8 cellular contexts compared by ENCODE assay signal in the genomic region with DNA sequence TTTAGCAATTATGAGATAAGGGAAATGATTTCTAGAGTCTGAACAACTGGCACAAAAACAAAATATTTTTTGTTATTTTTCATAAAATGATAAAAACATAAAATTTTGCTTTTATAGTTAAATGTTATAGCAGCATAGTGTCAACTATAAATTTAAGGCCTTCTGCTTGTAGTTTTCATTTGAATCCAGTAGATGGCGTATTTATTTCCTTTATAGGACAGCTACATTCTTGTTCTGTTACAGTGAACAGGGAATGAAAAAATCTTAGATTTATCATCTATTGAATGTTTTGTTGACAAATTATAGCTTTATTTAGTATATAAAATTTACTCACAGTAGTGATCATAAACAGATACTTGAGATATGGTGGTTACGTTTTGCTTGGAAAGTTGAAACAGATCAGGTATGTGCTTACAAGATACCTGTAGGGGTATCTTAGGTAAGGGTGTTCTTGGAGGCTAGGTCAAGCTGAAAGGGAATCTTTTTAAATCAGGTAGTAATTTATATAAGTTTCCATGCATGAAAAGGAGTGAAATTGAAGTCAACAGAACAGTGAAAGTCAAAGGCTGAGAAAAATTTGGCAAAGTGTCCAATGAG.
DNase-seq lines count a peak whose midpoint lies in the region; ATAC-seq and TF ChIP-seq lines count a peak whose summit lies in the region.

No MANE protein-coding gene starts in this region.

- H3K36me3 ChIP-seq in DOHH2 (ENCODE audit: control insufficient read depth, low read length): no peaks in the 10 kb centered on the region

- H3K27ac ChIP-seq in DOHH2 (ENCODE audit: low read depth, low read length): no peak overlapping the region

- no peaks in the 10 kb centered on the region for H3F3A ChIP-seq in DOHH2 (ENCODE audit: control insufficient read depth, insufficient read depth)

- no peaks in the 10 kb centered on the region for H3K4me1 ChIP-seq in DOHH2 (ENCODE audit: control insufficient read depth, low read length)

- H3K4me2 ChIP-seq in DOHH2 (ENCODE audit: low read length): no peak overlapping the region

- peak; percentile 76 for ATAC-seq in GM21423 (IDR thresholded peaks at IDR 0.05; ENCODE audit: unreplicated experiment)
- ATAC-seq in T-helper 17 cell: peak; percentile 40

- no peak for DNase-seq in T-helper 17 cell
- peak; percentile 29 for DNase-seq in iris pigment epithelial cell (ENCODE audit: low read depth)
- DNase-seq in cortex of kidney (lab: John Stamatoyannopoulos, UW): no peak
- DNase-seq in amygdala (lab: John Stamatoyannopoulos, UW): no peak
- DNase-seq in activated naive CD4-positive, alpha-beta T cell treated with anti-CD3 and anti-CD28 coated beads, Interleukin-2, amount 10 ng/mL, durations not matched to agents 7 days and 5 days: no peak

- peak; percentile 52 for TF ChIP-seq CTCF in DOHH2 (IDR thresholded peaks at IDR 0.05; ENCODE audit: low read depth, low read length, poor library complexity, severe bottlenecking)

- H3K9me3 ChIP-seq in DOHH2 (ENCODE audit: control insufficient read depth, insufficient read depth, low read length): no peaks in the 10 kb centered on the region
- no peaks in the 10 kb centered on the region for H3K9me3 ChIP-seq in T-helper 17 cell (ENCODE audit: control insufficient read depth, low read length, poor library complexity, severe bottlenecking)

- H3K4me3 ChIP-seq in DOHH2 (ENCODE audit: low read length): no peak overlapping the region

- no peaks in the 10 kb centered on the region for H3K79me2 ChIP-seq in DOHH2 (ENCODE audit: control insufficient read depth, low read length)

- no peak overlapping the region for H3K27ac Mint-ChIP-seq in T-helper 17 cell
- H3K27ac Mint-ChIP-seq in activated naive CD4-positive, alpha-beta T cell treated with anti-CD3 and anti-CD28 coated beads, Interleukin-2, amount 10 ng/mL, durations not matched to agents 7 days and 5 days: no peak overlapping the region

- CTCF ChIA-PET in activated naive CD4-positive, alpha-beta T cell treated with anti-CD3 and anti-CD28 coated beads, Interleukin-2, amount 10 ng/mL, durations not matched to agents 7 days and 5 days (lab: Charles Lee): no interaction called here

- H3K27me3 Mint-ChIP-seq in T-helper 17 cell: peaks cover 6% of the 10 kb centered on the region
- H3K27me3 Mint-ChIP-seq in activated naive CD4-positive, alpha-beta T cell treated with anti-CD3 and anti-CD28 coated beads, Interleukin-2, amount 10 ng/mL, durations not matched to agents 7 days and 5 days: no peaks in the 10 kb centered on the region

- H3K27me3 ChIP-seq in DOHH2 (ENCODE audit: control insufficient read depth, low read length): no peaks in the 10 kb centered on the region; the same call in 1 of the 2 replicates

- peaks cover 4% of the 10 kb centered on the region for H3K4me1 Mint-ChIP-seq in T-helper 17 cell
- no peaks in the 10 kb centered on the region for H3K4me1 Mint-ChIP-seq in activated naive CD4-positive, alpha-beta T cell treated with anti-CD3 and anti-CD28 coated beads, Interleukin-2, amount 10 ng/mL, durations not matched to agents 7 days and 5 days

- TF ChIP-seq RAD21 in Ishikawa (IDR thresholded peaks at IDR 0.05; ENCODE audit: low read depth): peak; percentile 64

- TF ChIP-seq EP300 in Ishikawa (IDR thresholded peaks at IDR 0.05; ENCODE audit: borderline replicate concordance): no peak

- H3K4me3 Mint-ChIP-seq in T-helper 17 cell: no peak overlapping the region
- no peak overlapping the region for H3K4me3 Mint-ChIP-seq in activated naive CD4-positive, alpha-beta T cell treated with anti-CD3 and anti-CD28 coated beads, Interleukin-2, amount 10 ng/mL, durations not matched to agents 7 days and 5 days

- H3K9me2 ChIP-seq in DOHH2 (replicated peaks; ENCODE audit: control insufficient read depth, low read length): no peaks in the 10 kb centered on the region

- no peaks in the 10 kb centered on the region for H3K9me3 Mint-ChIP-seq in activated naive CD4-positive, alpha-beta T cell treated with anti-CD3 and anti-CD28 coated beads, Interleukin-2, amount 10 ng/mL, durations not matched to agents 7 days and 5 days

- no peaks in the 10 kb centered on the region for H3K36me3 Mint-ChIP-seq in T-helper 17 cell (ENCODE audit: low read depth)
- no peaks in the 10 kb centered on the region for H3K36me3 Mint-ChIP-seq in activated naive CD4-positive, alpha-beta T cell treated with anti-CD3 and anti-CD28 coated beads, Interleukin-2, amount 10 ng/mL, durations not matched to agents 7 days and 5 days

- H4K20me1 ChIP-seq in DOHH2 (ENCODE audit: control insufficient read depth, insufficient read depth, low read depth, low read length): no peaks in the 10 kb centered on the region

TF ChIP-seq in Ishikawa, 13 proteins besides CTCF, POLR2A, EP300 and RAD21:
- TF ChIP-seq MAX (IDR thresholded peaks at IDR 0.05): no peak
- TF ChIP-seq CEBPB (IDR thresholded peaks at IDR 0.05): no peak
- no peak for TF ChIP-seq CREB1 (IDR thresholded peaks at IDR 0.05; ENCODE audit: low read depth)
- no peak for TF ChIP-seq FOXM1 (IDR thresholded peaks at IDR 0.05; ENCODE audit: borderline replicate concordance, low read depth)
- no peak for TF ChIP-seq TEAD4 (IDR thresholded peaks at IDR 0.05)
- TF ChIP-seq EGR1 (IDR thresholded peaks at IDR 0.05): no peak
- no peak for TF ChIP-seq NFIC (IDR thresholded peaks at IDR 0.05)
- TF ChIP-seq USF1 (IDR thresholded peaks at IDR 0.05): no peak
- no peak for TF ChIP-seq TAF1 (IDR thresholded peaks at IDR 0.05; ENCODE audit: low read depth)
- no peak for TF ChIP-seq TCF12 (IDR thresholded peaks at IDR 0.05; ENCODE audit: low read depth)
- no peak for TF ChIP-seq REST (IDR thresholded peaks at IDR 0.05; ENCODE audit: low read depth)
- TF ChIP-seq YY1 (IDR thresholded peaks at IDR 0.05; ENCODE audit: low read depth): no peak
- no peak for TF ChIP-seq ZBTB7A (IDR thresholded peaks at IDR 0.05; ENCODE audit: low read depth)
